Comparison of ENCODE assay signal across 19 cellular contexts in genomic region chr11:111659201-111659600, GRCh38. TPM values are rescaled to one million over a fixed set of nuclear protein-coding genes. Genes with fewer than 3 reads are reported as not detected.
DNase-seq lines count a peak whose midpoint lies in the region; ATAC-seq, FAIRE-seq and TF ChIP-seq lines count a peak whose summit lies in the region.
"Had no signal": no experiment of that assay in that cellular context is flagged by ENCODE, and none has a peak within 500 bp of the region (broad histone marks: within the 10 kb centered on the region; RNA-seq: fewer than 3 reads in every experiment).

No MANE protein-coding gene starts in this region.

- H2AFZ ChIP-seq in Karpas-422 (ENCODE audit: low read length) (no peak overlapping the region), HepG2 (ENCODE audit: low read length) (no peak overlapping the region)

- H3K4me2 ChIP-seq in Karpas-422 (ENCODE audit: low read depth, low read length, poor library complexity, severe bottlenecking) = peak overlapping the region; percentile 20
- no peak overlapping the region for H3K4me2 ChIP-seq in HepG2 (ENCODE audit: low read depth, low read length)

- H3K79me2 ChIP-seq in Karpas-422 (ENCODE audit: low read length) (peaks cover 91% of the 10 kb centered on the region), HepG2 (ENCODE audit: insufficient read depth, low read length) (no peaks in the 10 kb centered on the region)

- no peak for TF ChIP-seq RAD21 in HepG2 (CRISPR knock-in tag; IDR thresholded peaks at IDR 0.05)

- no peak overlapping the region for H3K4me3 ChIP-seq in A673 (ENCODE audit: low read depth, low read length, poor library complexity, severe bottlenecking)
- H3K4me3 ChIP-seq in Karpas-422 (ENCODE audit: low read length) = no peak overlapping the region
- H3K4me3 ChIP-seq in HepG2 (replicated peaks in 1 of 3; ENCODE audit: insufficient read depth in 1 of 3, low read depth in 2 of 3, low read length in 3 of 3) = no peak overlapping the region

- intact Hi-C loops in A673 (cut with micrococcal nuclease; ENCODE audit: unreplicated experiment) (no loop called here), HepG2 (cut with micrococcal nuclease; ENCODE audit: unreplicated experiment) (no loop called here)

- DNase-seq in A673 (ENCODE audit: low spot score) = no peak
- peak; percentile 77 for DNase-seq in Karpas-422
- peak; percentile 30 for DNase-seq in dermis blood vessel endothelial cell
- DNase-seq in neural crest cell (ENCODE audit: low read depth, low spot score) = no peak
- no peak for DNase-seq in frontal cortex (ENCODE audit: low spot score in 2 of 2)
- DNase-seq in NCI-H1436 treated with DMSO at 0.1 percent for 48 hours (lab: John Stamatoyannopoulos, UW) = no peak
- DNase-seq in HepG2 (ENCODE audit: low spot score) = no peak
- DNase-seq: DMS53, EL, GF-D8, NCI-H1105, NCI-H2029 treated with DMSO at 0.1 percent for 48 hours, NCI-H2171 treated with DMSO at 0.1 percent for 48 hours, NCI-H524 treated with DMSO at 0.1 percent for 48 hours, NCI-H82, SIG-M5 had no signal

- TF ChIP-seq POLR2A in HepG2 (IDR thresholded peaks at IDR 0.05; ENCODE audit: insufficient read depth in 1 of 2, low read depth in 2 of 2, low read length in 2 of 2) = no peak

- peaks cover 18% of the 10 kb centered on the region for H3K4me1 Mint-ChIP-seq in neural crest cell

- H3K27ac ChIP-seq in A673 (ENCODE audit: low read depth, low read length, poor library complexity, severe bottlenecking) = peak overlapping the region; percentile 3
- H3K27ac ChIP-seq in Karpas-422 (ENCODE audit: low read length) = peak overlapping the region; percentile 4
- no peak overlapping the region for H3K27ac ChIP-seq in HepG2 (ENCODE audit: extremely low read length, insufficient read depth, low read length)
- H3K27ac ChIP-seq: C4-2B had no signal

- POLR2A ChIA-PET in A673 (lab: Charles Lee; ENCODE audit: low non-redundant PET) (interaction anchor here (0.6 kb wide), 1 partner anchor 9 kb away, joined by 4 read pairs; no protein-coding TSS in a partner anchor), HepG2 (lab: Yijun Ruan, JAX) (no interaction called here)

- no peak for FAIRE-seq in frontal cortex (lab: Jason Lieb, UNC)
- FAIRE-seq in HepG2 (lab: Jason Lieb, UNC) = no peak

- H3K4me1 ChIP-seq in A673 (ENCODE audit: insufficient read depth, low read length, poor library complexity, severe bottlenecking) (peaks cover 29% of the 10 kb centered on the region), Karpas-422 (ENCODE audit: low read length) (peaks cover 28% of the 10 kb centered on the region), HepG2 (ENCODE audit: insufficient read depth, low read length) (no peaks in the 10 kb centered on the region)

- no peak for TF ChIP-seq EP300 in HepG2 (IDR thresholded peaks at IDR 0.05; ENCODE audit: low read depth in 2 of 2, low read length in 2 of 2)
- no peak for TF ChIP-seq EP300 in HepG2 (CRISPR knock-in tag; IDR thresholded peaks at IDR 0.05; ENCODE audit: borderline replicate concordance)

- H4K20me1 ChIP-seq in Karpas-422 (ENCODE audit: insufficient read depth, low read depth, low read length) = no peaks in the 10 kb centered on the region
- no peaks in the 10 kb centered on the region for H4K20me1 ChIP-seq in HepG2 (ENCODE audit: insufficient read depth, low read length)

- H3K9me3 Mint-ChIP-seq in neural crest cell = no peaks in the 10 kb centered on the region

- peaks cover 9% of the 10 kb centered on the region for H3K36me3 Mint-ChIP-seq in neural crest cell (ENCODE audit: low read depth)

- TF ChIP-seq CTCF in A673 (conservative IDR thresholded peaks at IDR 0.05; ENCODE audit: low read depth, low read length) (no peak), neural crest cell (conservative IDR thresholded peaks at IDR 0.05) (no peak), HepG2 (CRISPR knock-in tag; IDR thresholded peaks at IDR 0.05) (no peak)

- H3K9me3 ChIP-seq in A673 (ENCODE audit: low read depth, low read length, poor library complexity, severe bottlenecking) (no peaks in the 10 kb centered on the region), Karpas-422 (ENCODE audit: low read length) (no peaks in the 10 kb centered on the region), HepG2 (ENCODE audit: low read length) (no peaks in the 10 kb centered on the region)

- H3K27ac Mint-ChIP-seq in neural crest cell (ENCODE audit: unreplicated experiment) = peak overlapping the region; percentile 78

- no peaks in the 10 kb centered on the region for H3K27me3 ChIP-seq in A673 (replicated peaks; ENCODE audit: insufficient read depth, low read depth, low read length, poor library complexity)
- H3K27me3 ChIP-seq in Karpas-422 (ENCODE audit: low read length) = no peaks in the 10 kb centered on the region
- no peaks in the 10 kb centered on the region for H3K27me3 ChIP-seq in HepG2 (ENCODE audit: control insufficient read depth in 1 of 2, insufficient read depth in 2 of 2, low read length in 2 of 2)

- no peak overlapping the region for H3K4me3 Mint-ChIP-seq in neural crest cell

- in situ Hi-C loops in HepG2 (cut with HindIII; ENCODE audit: extremely low pct_ligation_motif_present, low pct_unique_long_range_greater_than_20kb) = no loop called here

- no TSS peak for BruUV-seq in A673 (replicated peaks; lab: Mats Ljungman, UMichigan)
- no TSS peak for BruUV-seq in HepG2 (replicated peaks; lab: Mats Ljungman, UMichigan)

- ATAC-seq in HepG2 (no peak), HG03108 (IDR thresholded peaks at IDR 0.05; ENCODE audit: unreplicated experiment) (no peak)
- ATAC-seq: Panc1 had no signal

- CTCF ChIA-PET in A673 (lab: Charles Lee) = no interaction called here
- CTCF ChIA-PET in HepG2 (lab: Yijun Ruan, JAX; ENCODE audit: low intra/inter-chr PET ratio, low total read pairs) = no interaction called here

- H3K9ac ChIP-seq in Karpas-422 (ENCODE audit: low read length) (no peak overlapping the region), HepG2 (ENCODE audit: insufficient read depth, low read depth, low read length) (no peak overlapping the region)

- no peaks in the 10 kb centered on the region for H3K9me2 ChIP-seq in Karpas-422 (replicated peaks; ENCODE audit: insufficient read depth, low read length)

- 97% methylated on average over 4 of the region's 4 CpGs for WGBS in HepG2 (ENCODE audit: low lambda C conversion rate)

- no peaks in the 10 kb centered on the region for H3K36me3 ChIP-seq in A673 (ENCODE audit: insufficient read depth, low read length, poor library complexity, severe bottlenecking)
- no peaks in the 10 kb centered on the region for H3K36me3 ChIP-seq in Karpas-422 (ENCODE audit: insufficient read depth, low read length)
- H3K36me3 ChIP-seq in HepG2 (replicated peaks in 1 of 2; ENCODE audit: control insufficient read depth in 1 of 2, insufficient read depth in 2 of 2, low read length in 2 of 2) = no peaks in the 10 kb centered on the region; a peak in 1 of 5 replicates

- H3K27me3 Mint-ChIP-seq in neural crest cell (ENCODE audit: low read depth) = no peaks in the 10 kb centered on the region

RNA-seq across cellular contexts. Expression of gene SIK2, which starts 57.0 kb away (rescaled TPM):
- 18.7 and 21.5 TPM in 2 replicates for total RNA-seq in A673 (2021)
- 56.3 and 64.8 TPM in 2 replicates for total RNA-seq in Karpas-422 (2014; rRNA removed; shearing (Covaris generic); ENCODE audit: low replicate concordance)
- total RNA-seq in dermis blood vessel endothelial cell = 12.8 and 13.2 TPM in 2 replicates
- 21.8 and 24.7 TPM in 2 replicates for total RNA-seq in neural crest cell
- 13.9 TPM for total RNA-seq in frontal cortex
- total RNA-seq in HepG2 (2016; rRNA removed; fragmentation: Illumina TruSeq; extraction: Trizol) = 8.1 and 11.0 TPM in 2 replicates
- total RNA-seq in HepG2 (2016; cell fraction: cytosol; rRNA removed; fragmentation: Illumina TruSeq; extraction: Trizol; ENCODE audit: low read depth) = 1.0 and 1.2 TPM in 2 replicates
- 8.6 and 10.1 TPM in 2 replicates for total RNA-seq in HepG2 (2016; cell fraction: insoluble cytoplasmic fraction; rRNA removed; fragmentation: Illumina TruSeq; extraction: Trizol)
- total RNA-seq in HepG2 (2016; cell fraction: membrane; rRNA removed; fragmentation: Illumina TruSeq; extraction: Trizol) = 4.9 TPM in 2 replicates
- 7.5 and 8.5 TPM in 2 replicates for total RNA-seq in HepG2 (2016; cell fraction: nucleus; rRNA removed; fragmentation: Illumina TruSeq; extraction: Trizol)
- polyA plus RNA-seq in HepG2 (2011; rRNA removed) = 11.5 and 15.4 TPM in 2 replicates
- polyA plus RNA-seq in HepG2 (2011; cell fraction: cytosol; rRNA removed) = 7.5 and 8.1 TPM in 2 replicates
- 6.6 and 9.5 TPM in 2 replicates for polyA plus RNA-seq in HepG2 (2011; cell fraction: nucleus; rRNA removed)
- polyA plus RNA-seq in HepG2 (2012) = 7.1 and 8.4 TPM in 2 replicates
- 0.48 and 0.64 TPM in 2 replicates for polyA plus RNA-seq in HepG2 (2016; cell fraction: cytosol; fragmentation: Illumina TruSeq; extraction: Trizol; ENCODE audit: low read depth)
- polyA plus RNA-seq in HepG2 (2016; cell fraction: insoluble cytoplasmic fraction; fragmentation: Illumina TruSeq; extraction: Trizol; ENCODE audit: low read depth) = 7.0 and 8.4 TPM in 2 replicates
- 1.7 and 2.0 TPM in 2 replicates for polyA plus RNA-seq in HepG2 (2016; cell fraction: membrane; fragmentation: Illumina TruSeq; extraction: Trizol; ENCODE audit: low read depth)
- polyA plus RNA-seq in HepG2 (2016; cell fraction: nucleus; fragmentation: Illumina TruSeq; extraction: Trizol; ENCODE audit: insufficient read depth, low read depth) = 7.7 and 13.1 TPM in 2 replicates
- polyA minus RNA-seq in HepG2 (2011; rRNA and poly(A)+ RNA removed; ENCODE audit: low replicate concordance) = 21.7 and 23.9 TPM in 2 replicates
- polyA minus RNA-seq in HepG2 (2011; cell fraction: cytosol; rRNA and poly(A)+ RNA removed) = 8.0 and 8.5 TPM in 2 replicates
- polyA minus RNA-seq in HepG2 (2011; cell fraction: nucleus; rRNA and poly(A)+ RNA removed) = 10.3 and 10.8 TPM in 2 replicates

Comparison
In these comparisons a context has a peak if more than half of its experiments do, and no peak if none do; other contexts are left out.
1. DNase-seq: peak in Karpas-422 (single experiment) and dermis blood vessel endothelial cell (single experiment); none in A673 (single experiment), neural crest cell (single experiment), frontal cortex (0 of 2), NCI-H1436 treated with DMSO at 0.1 percent for 48 hours (single experiment) and HepG2 (single experiment).